8 cellular contexts compared by ENCODE assay signal in the genomic region with DNA sequence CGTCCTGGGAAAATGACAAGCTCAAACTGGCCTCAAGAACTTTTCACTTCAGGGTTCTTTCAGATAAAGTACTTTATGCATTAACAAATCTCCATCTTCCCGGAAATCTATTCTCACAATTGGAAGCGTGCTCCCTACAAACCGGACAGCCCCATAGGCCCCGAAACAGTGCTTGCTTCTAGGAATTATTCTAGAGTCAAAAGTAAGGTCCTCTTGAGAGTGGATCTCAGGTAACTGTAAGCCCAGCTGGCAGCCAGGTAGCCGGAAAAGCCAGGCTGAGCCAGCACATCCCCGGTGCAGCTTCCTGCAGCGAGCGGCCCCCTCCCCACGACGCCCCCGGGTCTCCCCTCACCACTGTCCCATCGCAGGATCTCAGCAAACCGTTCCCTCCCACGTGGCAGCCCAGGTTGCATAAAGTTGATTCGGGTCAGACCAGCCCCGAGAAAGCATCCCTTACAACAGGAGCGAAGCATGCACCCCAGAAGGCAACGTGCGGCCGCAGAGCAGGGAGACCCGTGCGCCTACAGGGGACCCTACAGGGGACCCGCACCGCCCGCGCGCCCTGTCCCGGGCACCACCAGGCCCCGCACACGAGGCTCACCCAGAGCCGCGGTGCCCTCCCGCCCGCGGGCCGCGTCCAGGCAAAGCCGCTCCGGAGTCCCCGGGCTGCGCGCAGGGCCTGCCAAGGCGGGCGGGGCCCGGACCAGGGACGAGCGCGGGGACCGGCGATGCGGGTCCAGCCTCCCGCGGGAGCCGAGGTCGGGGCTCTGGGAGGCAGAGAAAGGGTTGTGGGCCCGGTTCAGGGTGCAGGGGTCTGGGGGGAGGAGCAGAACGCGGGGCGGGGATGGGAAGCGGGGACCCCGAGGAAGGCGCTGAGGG. TPM values are rescaled to one million over a fixed set of nuclear protein-coding genes. Genes with fewer than 3 reads are reported as not detected.
A peak's percentile ranks its signal among the peaks of the same experiment; 100 is the strongest.
DNase-seq lines count a peak whose midpoint lies in the region; ATAC-seq and TF ChIP-seq lines count a peak whose summit lies in the region.

No MANE protein-coding gene starts in this region.

- TF ChIP-seq EP300 in sigmoid colon (IDR thresholded peaks at IDR 0.05), result no peak

- H3K27me3 Mint-ChIP-seq in activated T-helper 2 cell treated with anti-CD3 and anti-CD28 coated beads, Interferon-gamma antibody, Interleukin-2, Interleukin-4, amounts not matched to agents 10 μg/mL and 5 μg/mL and 100 μg/mL, durations not matched to agents 14 hours and 24 hours and 36 hours (ENCODE audit: low read depth), result peaks cover 3% of the 10 kb centered on the region

- no peaks in the 10 kb centered on the region for H3K9me3 Mint-ChIP-seq in activated T-helper 2 cell treated with anti-CD3 and anti-CD28 coated beads, Interferon-gamma antibody, Interleukin-2, Interleukin-4, amounts not matched to agents 10 μg/mL and 5 μg/mL and 100 μg/mL, durations not matched to agents 14 hours and 24 hours and 36 hours

- H3K79me2 ChIP-seq in DOHH2 (ENCODE audit: control insufficient read depth, low read length), result peaks cover 58% of the 10 kb centered on the region

- H3K4me1 Mint-ChIP-seq in activated T-helper 2 cell treated with anti-CD3 and anti-CD28 coated beads, Interferon-gamma antibody, Interleukin-2, Interleukin-4, amounts not matched to agents 10 μg/mL and 5 μg/mL and 100 μg/mL, durations not matched to agents 14 hours and 24 hours and 36 hours (ENCODE audit: low read depth), result peaks cover 16% of the 10 kb centered on the region

- H3K27ac Mint-ChIP-seq in activated T-helper 2 cell treated with anti-CD3 and anti-CD28 coated beads, Interferon-gamma antibody, Interleukin-2, Interleukin-4, amounts not matched to agents 10 μg/mL and 5 μg/mL and 100 μg/mL, durations not matched to agents 14 hours and 24 hours and 36 hours, result peak overlapping the region; percentile 50

- H3K9me3 ChIP-seq in DOHH2 (ENCODE audit: control insufficient read depth, insufficient read depth, low read length), result no peaks in the 10 kb centered on the region
- no peaks in the 10 kb centered on the region for H3K9me3 ChIP-seq in right cardiac atrium (ENCODE audit: control insufficient read depth, low read length)
- H3K9me3 ChIP-seq in sigmoid colon, result no peaks in the 10 kb centered on the region

- TF ChIP-seq POLR2A in sigmoid colon (IDR thresholded peaks at IDR 0.05), result no peak

- peak overlapping the region; percentile 82 for H3K4me2 ChIP-seq in DOHH2 (ENCODE audit: low read length)

- H3K4me3 Mint-ChIP-seq in activated T-helper 2 cell treated with anti-CD3 and anti-CD28 coated beads, Interferon-gamma antibody, Interleukin-2, Interleukin-4, amounts not matched to agents 10 μg/mL and 5 μg/mL and 100 μg/mL, durations not matched to agents 14 hours and 24 hours and 36 hours (ENCODE audit: low read depth), result peak overlapping the region; percentile 85

- H3K4me3 ChIP-seq in DOHH2 (ENCODE audit: low read length), result peak overlapping the region; percentile 76
- H3K4me3 ChIP-seq in HL-60 (replicated peaks; ENCODE audit: insufficient read depth, low read length), result peak overlapping the region; percentile 85
- H3K4me3 ChIP-seq in right cardiac atrium (ENCODE audit: low read length), result peak overlapping the region; percentile 96
- H3K4me3 ChIP-seq in sigmoid colon, result peak overlapping the region; percentile 82 to 87 (median 84)

- 4% methylated on average over 63 of the region's 63 CpGs for WGBS in right cardiac atrium
- WGBS in sigmoid colon, 2 donors, result 6 to 10% methylated on average over 63 of the region's 63 CpGs

- no peaks in the 10 kb centered on the region for H3K9me2 ChIP-seq in DOHH2 (replicated peaks; ENCODE audit: control insufficient read depth, low read length)

- peaks cover 24% of the 10 kb centered on the region for H3K36me3 Mint-ChIP-seq in activated T-helper 2 cell treated with anti-CD3 and anti-CD28 coated beads, Interferon-gamma antibody, Interleukin-2, Interleukin-4, amounts not matched to agents 10 μg/mL and 5 μg/mL and 100 μg/mL, durations not matched to agents 14 hours and 24 hours and 36 hours (ENCODE audit: low read depth)

- H3K36me3 ChIP-seq in DOHH2 (ENCODE audit: control insufficient read depth, low read length) (peaks cover 46% of the 10 kb centered on the region), sigmoid colon (peaks cover 0 to 18% (median 4%) of the 10 kb centered on the region in 4 donors)

- H3F3A ChIP-seq in DOHH2 (ENCODE audit: control insufficient read depth, insufficient read depth), result 0 out of 2 replicates have a peak, but pooled peaks cover 7% of the 10 kb centered on the region

- DNase-seq in HL-60 (ENCODE audit: low read depth in 1 of 2, low spot score in 1 of 2) (no peak), right cardiac atrium (peak in 2 of 3 donors; percentile 73 to 75), sigmoid colon (peak; percentile 63), omental fat pad (ENCODE audit: low spot score) (no peak)
- DNase-seq in activated T-helper 2 cell treated with anti-CD3 and anti-CD28 coated beads, Interferon-gamma antibody, Interleukin-2, Interleukin-4, amounts not matched to agents 10 μg/mL and 5 μg/mL and 100 μg/mL, durations not matched to agents 14 hours and 24 hours and 36 hours (ENCODE audit: low spot score), result no peak

- intact Hi-C loops in activated T-helper 2 cell treated with anti-CD3 and anti-CD28 coated beads, Interferon-gamma antibody, Interleukin-2, Interleukin-4, amounts not matched to agents 10 μg/mL and 5 μg/mL and 100 μg/mL, durations not matched to agents 14 hours and 24 hours and 36 hours (cut with micrococcal nuclease), result loop anchor here (2.0 to 10.0 kb wide), 2 partner anchors 14 to 122 kb away; no protein-coding TSS in a partner anchor
- intact Hi-C loops in right cardiac atrium (cut with DNase I) (no loop called here), sigmoid colon (cut with DNase I) (loop anchor here (2.0 to 10.0 kb wide), 4 partner anchors 46 to 178 kb away; a partner anchor contains a TSS)

- H3K4me1 ChIP-seq in DOHH2 (ENCODE audit: control insufficient read depth, low read length), result peaks cover 47% of the 10 kb centered on the region
- no peaks in the 10 kb centered on the region for H3K4me1 ChIP-seq in right cardiac atrium (ENCODE audit: control insufficient read depth, insufficient read depth, low read length)
- peaks cover 0 to 25% (median 21%) of the 10 kb centered on the region in 4 donors for H3K4me1 ChIP-seq in sigmoid colon

- no peaks in the 10 kb centered on the region for H3K27me3 ChIP-seq in DOHH2 (ENCODE audit: control insufficient read depth, low read length)
- no peaks in the 10 kb centered on the region for H3K27me3 ChIP-seq in HL-60 (ENCODE audit: insufficient read depth, poor library complexity, severe bottlenecking)
- H3K27me3 ChIP-seq in right cardiac atrium (ENCODE audit: control insufficient read depth, insufficient read depth), result no peaks in the 10 kb centered on the region
- H3K27me3 ChIP-seq in sigmoid colon, result no peaks in the 10 kb centered on the region

- TF ChIP-seq CTCF in DOHH2 (IDR thresholded peaks at IDR 0.05; ENCODE audit: low read depth, low read length, poor library complexity, severe bottlenecking) (no peak), HL-60 (IDR thresholded peaks at IDR 0.05; ENCODE audit: insufficient read depth, low read length) (no peak), sigmoid colon (IDR thresholded peaks at IDR 0.05) (no peak), omental fat pad (IDR thresholded peaks at IDR 0.05) (no peak)

- no peak overlapping the region for H3K27ac ChIP-seq in DOHH2 (ENCODE audit: low read depth, low read length)
- H3K27ac ChIP-seq in HL-60 (replicated peaks), result no peak overlapping the region
- no peak overlapping the region for H3K27ac ChIP-seq in right cardiac atrium (ENCODE audit: low read length)
- H3K27ac ChIP-seq in sigmoid colon, result peak overlapping the region in 3 of 4 donors; percentile 86 to 93 (median 92)

- peaks cover 24% of the 10 kb centered on the region for H4K20me1 ChIP-seq in DOHH2 (ENCODE audit: control insufficient read depth, insufficient read depth, low read depth, low read length)

- ATAC-seq in right cardiac atrium (peak; percentile 20 to 30), GM21825 (IDR thresholded peaks at IDR 0.05; ENCODE audit: unreplicated experiment) (no peak), omental fat pad (ENCODE audit: low FRiP score) (no peak), HG03108 (IDR thresholded peaks at IDR 0.05; ENCODE audit: unreplicated experiment) (no peak)

RNA-seq across cellular contexts. Expression of a gene that starts 0.9 kb away (rescaled TPM):
- 78.4 and 79.0 TPM in 2 replicates for total RNA-seq in activated T-helper 2 cell treated with anti-CD3 and anti-CD28 coated beads, Interferon-gamma antibody, Interleukin-2, Interleukin-4, amounts not matched to agents 10 μg/mL and 5 μg/mL and 100 μg/mL, durations not matched to agents 14 hours and 24 hours and 36 hours
- total RNA-seq in right cardiac atrium (10 to 100 TPM; 11.0 to 19.7 (median 15.5) TPM), sigmoid colon (10 to 100 TPM; 20.6 to 24.3 (median 22.3) TPM), omental fat pad (10 to 100 TPM; 22.3 to 37.1 (median 34.5) TPM)
- polyA plus RNA-seq in right cardiac atrium (15.6 TPM), sigmoid colon (10 to 100 TPM in 1 of 3 donors, 1 to 10 TPM in 2; 4.2 to 35.1 (median 7.8) TPM)

Comparison
In these comparisons a context has a peak if more than half of its experiments do, and no peak if none do; other contexts are left out.
1. H3K27ac ChIP-seq: peak in sigmoid colon (3 of 4); none in DOHH2 (single experiment), HL-60 (single experiment) and right cardiac atrium (single experiment).
2. DNase-seq: peak in right cardiac atrium (2 of 3) and sigmoid colon (single experiment); none in HL-60 (0 of 2), activated T-helper 2 cell treated with anti-CD3 and anti-CD28 coated beads, Interferon-gamma antibody, Interleukin-2, Interleukin-4, amounts not matched to agents 10 μg/mL and 5 μg/mL and 100 μg/mL, durations not matched to agents 14 hours and 24 hours and 36 hours (single experiment) and omental fat pad (single experiment).
3. ATAC-seq: peak in right cardiac atrium (2 of 2); none in GM21825 (single experiment), omental fat pad (single experiment) and HG03108 (single experiment).
4. intact Hi-C loops: an anchor here in activated T-helper 2 cell treated with anti-CD3 and anti-CD28 coated beads, Interferon-gamma antibody, Interleukin-2, Interleukin-4, amounts not matched to agents 10 μg/mL and 5 μg/mL and 100 μg/mL, durations not matched to agents 14 hours and 24 hours and 36 hours (2.0 to 10.0 kb wide) and sigmoid colon (2.0 to 10.0 kb wide); none called in right cardiac atrium.
5. Peak in every context shown above with its lines, with median percentiles within 50 percentile points of each other: H3K4me3 ChIP-seq.